1 cellular context compared by ENCODE assay signal in genomic region chr17:17904171-17905035, GRCh38.
TF ChIP-seq lines count a peak whose summit lies in the region.

No MANE protein-coding gene starts in this region.

TF ChIP-seq in IMR-90, 13 proteins besides CTCF, POLR2A, EP300 and RAD21:
- no peak for TF ChIP-seq BHLHE40 (IDR thresholded peaks at IDR 0.05; ENCODE audit: low read depth, low read length)
- no peak for TF ChIP-seq RCOR1 (IDR thresholded peaks at IDR 0.05; ENCODE audit: insufficient replicate concordance, low read length)
- TF ChIP-seq MXI1 (IDR thresholded peaks at IDR 0.05; ENCODE audit: borderline replicate concordance, low read depth, low read length): no peak
- TF ChIP-seq FOS (IDR thresholded peaks at IDR 0.05; ENCODE audit: low read depth, low read length): no peak
- TF ChIP-seq USF2 (IDR thresholded peaks at IDR 0.05; ENCODE audit: low read depth, low read length): no peak
- no peak for TF ChIP-seq MAFK (IDR thresholded peaks at IDR 0.05; ENCODE audit: low read depth, low read length)
- TF ChIP-seq NFE2L2 (IDR thresholded peaks at IDR 0.05; ENCODE audit: low read depth, low read length): no peak
- no peak for TF ChIP-seq CHD1 (IDR thresholded peaks at IDR 0.05; ENCODE audit: low read depth, low read length)
- TF ChIP-seq RFX5 (IDR thresholded peaks at IDR 0.05; ENCODE audit: low read depth, low read length): no peak
- TF ChIP-seq MAZ (IDR thresholded peaks at IDR 0.05; ENCODE audit: borderline replicate concordance, low read depth, low read length): no peak
- no peak for TF ChIP-seq CEBPB (IDR thresholded peaks at IDR 0.05; ENCODE audit: low read depth, low read length)
- TF ChIP-seq SMC3 (IDR thresholded peaks at IDR 0.05; ENCODE audit: low read depth, low read length): no peak
